9 cellular contexts compared by ENCODE assay signal in genomic region chr7:65269150-65269856, GRCh38.
A peak's percentile ranks its signal among the peaks of the same experiment; 100 is the strongest.
DNase-seq lines count a peak whose midpoint lies in the region; ATAC-seq, FAIRE-seq and TF ChIP-seq lines count a peak whose summit lies in the region.
"Had no signal": no experiment of that assay in that cellular context is flagged by ENCODE, and none has a peak within 500 bp of the region (broad histone marks: within the 10 kb centered on the region; RNA-seq: fewer than 3 reads in every experiment).

No MANE protein-coding gene starts in this region.

- peak; percentile 69 for ATAC-seq in GM21619 (IDR thresholded peaks at IDR 0.05; ENCODE audit: unreplicated experiment)
- ATAC-seq in central memory CD8-positive, alpha-beta T cell (replicated peaks; ENCODE audit: extremely low read depth, poor library complexity, severe bottlenecking), result no peak
- peak; percentile 95 to 96 for ATAC-seq in stimulated activated naive B cell treated with anti-CD40 and anti-IgM and Interleukin-4, amounts not matched to agents 10 μg/mL and 1 μg/mL and 100 μg/mL, for 72 hours (replicated peaks)
- ATAC-seq in HG03439 (IDR thresholded peaks at IDR 0.05; ENCODE audit: unreplicated experiment), result no peak

- no peaks in the 10 kb centered on the region for H3K9me3 Mint-ChIP-seq in central memory CD8-positive, alpha-beta T cell
- peaks cover 0 to 5% of the 10 kb centered on the region in 2 donors for H3K9me3 Mint-ChIP-seq in stimulated activated naive B cell treated with anti-CD40 and anti-IgM and Interleukin-4, amounts not matched to agents 10 μg/mL and 1 μg/mL and 100 μg/mL, for 72 hours

- peak overlapping the region; percentile 78 for H3K4me3 Mint-ChIP-seq in central memory CD8-positive, alpha-beta T cell
- peak overlapping the region; percentile 82 to 88 for H3K4me3 Mint-ChIP-seq in stimulated activated naive B cell treated with anti-CD40 and anti-IgM and Interleukin-4, amounts not matched to agents 10 μg/mL and 1 μg/mL and 100 μg/mL, for 72 hours

- H3K27ac ChIP-seq in KOPT-K1 (ENCODE audit: low read depth, low read length, poor library complexity, severe bottlenecking), result peak overlapping the region; percentile 74
- H3K27ac ChIP-seq: epithelial cell of prostate had no signal

- TF ChIP-seq CTCF in lower leg skin (IDR thresholded peaks at IDR 0.05), result no peak

- H3K9me3 ChIP-seq in KOPT-K1 (ENCODE audit: insufficient read depth, low read length, poor library complexity, severe bottlenecking), result peaks cover 3% of the 10 kb centered on the region

- FAIRE-seq in G401.6 (lab: Jason Lieb, UNC), result peak; percentile 96

- H3K27me3 Mint-ChIP-seq in central memory CD8-positive, alpha-beta T cell, result peaks cover 69% of the 10 kb centered on the region
- H3K27me3 Mint-ChIP-seq in stimulated activated naive B cell treated with anti-CD40 and anti-IgM and Interleukin-4, amounts not matched to agents 10 μg/mL and 1 μg/mL and 100 μg/mL, for 72 hours, result peaks cover 33 to 71% of the 10 kb centered on the region in 2 donors

- no peaks in the 10 kb centered on the region for H3K36me3 ChIP-seq in KOPT-K1 (ENCODE audit: insufficient read depth, low read length)

- H3K4me1 Mint-ChIP-seq in central memory CD8-positive, alpha-beta T cell, result peaks cover 8% of the 10 kb centered on the region
- peaks cover 4 to 13% of the 10 kb centered on the region in 2 donors for H3K4me1 Mint-ChIP-seq in stimulated activated naive B cell treated with anti-CD40 and anti-IgM and Interleukin-4, amounts not matched to agents 10 μg/mL and 1 μg/mL and 100 μg/mL, for 72 hours

- TF ChIP-seq POLR2A in lower leg skin (IDR thresholded peaks at IDR 0.05), result no peak

- intact Hi-C loops in lower leg skin (cut with DNase I; ENCODE audit: low total_unique reads), result no loop called here

- no peak overlapping the region for H3K27ac Mint-ChIP-seq in central memory CD8-positive, alpha-beta T cell (ENCODE audit: low read depth)
- peak overlapping the region; percentile 69 for H3K27ac Mint-ChIP-seq in stimulated activated naive B cell treated with anti-CD40 and anti-IgM and Interleukin-4, amounts not matched to agents 10 μg/mL and 1 μg/mL and 100 μg/mL, for 72 hours

- WGBS in lower leg skin, 2 donors, result 1 to 2% methylated on average over 34 of the region's 37 CpGs

- H3K4me3 ChIP-seq in lower leg skin (ENCODE audit: low read depth, poor library complexity, severe bottlenecking), result peak overlapping the region; percentile 6

- DNase-seq in SHP77 treated with DMSO at 0.1 percent for 48 hours (lab: John Stamatoyannopoulos, UW) (peak; percentile 87), lower leg skin (ENCODE audit: low spot score in 2 of 2) (no peak)
- DNase-seq in central memory CD8-positive, alpha-beta T cell (ENCODE audit: low spot score in 2 of 2), result no peak
- DNase-seq in stimulated activated naive B cell treated with anti-CD40 and anti-IgM and Interleukin-4, amounts not matched to agents 10 μg/mL and 1 μg/mL and 100 μg/mL, for 72 hours, result peak; percentile 49

- no peaks in the 10 kb centered on the region for H3K36me3 Mint-ChIP-seq in central memory CD8-positive, alpha-beta T cell (ENCODE audit: insufficient read depth)
- peaks cover 0 to 3% of the 10 kb centered on the region in 2 donors for H3K36me3 Mint-ChIP-seq in stimulated activated naive B cell treated with anti-CD40 and anti-IgM and Interleukin-4, amounts not matched to agents 10 μg/mL and 1 μg/mL and 100 μg/mL, for 72 hours

Comparison
In these comparisons a context has a peak if more than half of its experiments do, and no peak if none do; other contexts are left out.
1. ATAC-seq: peak in GM21619 (single experiment) and stimulated activated naive B cell treated with anti-CD40 and anti-IgM and Interleukin-4, amounts not matched to agents 10 μg/mL and 1 μg/mL and 100 μg/mL, for 72 hours (2 of 2); none in central memory CD8-positive, alpha-beta T cell (single experiment) and HG03439 (single experiment).
2. DNase-seq: peak in SHP77 treated with DMSO at 0.1 percent for 48 hours (single experiment) and stimulated activated naive B cell treated with anti-CD40 and anti-IgM and Interleukin-4, amounts not matched to agents 10 μg/mL and 1 μg/mL and 100 μg/mL, for 72 hours (single experiment); none in central memory CD8-positive, alpha-beta T cell (0 of 2) and lower leg skin (0 of 2).